8 cellular contexts compared by ENCODE assay signal in genomic region chr19:4064073-4064550, GRCh38. TPM values are rescaled to one million over a fixed set of nuclear protein-coding genes. Genes with fewer than 3 reads are reported as not detected.
A peak's percentile ranks its signal among the peaks of the same experiment; 100 is the strongest.
DNase-seq lines count a peak whose midpoint lies in the region; ATAC-seq and TF ChIP-seq lines count a peak whose summit lies in the region.

No MANE protein-coding gene starts in this region.

- peaks cover 58% of the 10 kb centered on the region for H4K20me1 ChIP-seq in hepatocyte (ENCODE audit: insufficient read depth, poor library complexity, severe bottlenecking)

- no peaks in the 10 kb centered on the region for H3K9me2 ChIP-seq in hepatocyte (replicated peaks; ENCODE audit: insufficient read depth)

- H3K27me3 Mint-ChIP-seq in activated CD4-positive, alpha-beta memory T cell treated with anti-CD3 and anti-CD28 coated beads, Interleukin-2, amount 10 ng/mL, durations not matched to agents 7 days and 5 days: no peaks in the 10 kb centered on the region

- 7% methylated on average over 31 of the region's 32 CpGs for WGBS in hepatocyte (ENCODE audit: low lambda C conversion rate, missing lambda C conversion rate)

- POLR2A ChIA-PET in activated CD4-positive, alpha-beta memory T cell treated with anti-CD3 and anti-CD28 coated beads, Interleukin-2, amount 10 ng/mL, durations not matched to agents 7 days and 5 days (lab: Charles Lee): interaction anchor here (1.1 to 1.8 kb wide), 2 partner anchors 25 to 41 kb away, joined by 4 to 7 read pairs; no protein-coding TSS in a partner anchor

- H3K4me3 ChIP-seq in hepatocyte (peak overlapping the region; percentile 93), skeletal muscle tissue (ENCODE audit: low read length in 3 of 3) (peak overlapping the region; percentile 59 to 76 (median 75))

- no peaks in the 10 kb centered on the region for H3K9me3 Mint-ChIP-seq in activated CD4-positive, alpha-beta memory T cell treated with anti-CD3 and anti-CD28 coated beads, Interleukin-2, amount 10 ng/mL, durations not matched to agents 7 days and 5 days

- H3K27ac Mint-ChIP-seq in activated CD4-positive, alpha-beta memory T cell treated with anti-CD3 and anti-CD28 coated beads, Interleukin-2, amount 10 ng/mL, durations not matched to agents 7 days and 5 days: peak overlapping the region; percentile 69

- no peak for TF ChIP-seq CTCF in hepatocyte (IDR thresholded peaks at IDR 0.05; ENCODE audit: poor library complexity)

- peaks cover 17% of the 10 kb centered on the region for H3K36me3 Mint-ChIP-seq in activated CD4-positive, alpha-beta memory T cell treated with anti-CD3 and anti-CD28 coated beads, Interleukin-2, amount 10 ng/mL, durations not matched to agents 7 days and 5 days (ENCODE audit: low read depth)

- H3K27me3 ChIP-seq in hepatocyte: no peaks in the 10 kb centered on the region
- no peaks in the 10 kb centered on the region for H3K27me3 ChIP-seq in skeletal muscle tissue (ENCODE audit: control insufficient read depth in 3 of 3, insufficient read depth in 3 of 3, low read length in 3 of 3)

- peaks cover 63% of the 10 kb centered on the region for H3K79me2 ChIP-seq in hepatocyte

- H3K36me3 ChIP-seq in hepatocyte (replicated peaks; ENCODE audit: insufficient read depth, low read depth): no peaks in the 10 kb centered on the region
- H3K36me3 ChIP-seq in skeletal muscle tissue (ENCODE audit: control insufficient read depth in 3 of 3, insufficient read depth in 3 of 3, low read length in 3 of 3): no peaks in the 10 kb centered on the region

- H3K4me1 ChIP-seq in hepatocyte (ENCODE audit: insufficient read depth) (peaks cover 48% of the 10 kb centered on the region), skeletal muscle tissue (ENCODE audit: control insufficient read depth in 3 of 3, insufficient read depth in 3 of 3, low read length in 3 of 3) (peaks cover 50 to 59% (median 57%) of the 10 kb centered on the region in 3 donors)

- CTCF ChIA-PET in activated CD4-positive, alpha-beta memory T cell treated with anti-CD3 and anti-CD28 coated beads, Interleukin-2, amount 10 ng/mL, durations not matched to agents 7 days and 5 days (lab: Charles Lee): no interaction called here

- H3K9ac ChIP-seq in skeletal muscle tissue (ENCODE audit: low read depth in 1 of 3, low read length in 3 of 3): peak overlapping the region; percentile 74 to 91 (median 85)

- no peak for ATAC-seq in HG02610 (IDR thresholded peaks at IDR 0.05; ENCODE audit: unreplicated experiment)
- ATAC-seq in HG03045 (IDR thresholded peaks at IDR 0.05; ENCODE audit: unreplicated experiment): no peak

- H3K4me1 Mint-ChIP-seq in activated CD4-positive, alpha-beta memory T cell treated with anti-CD3 and anti-CD28 coated beads, Interleukin-2, amount 10 ng/mL, durations not matched to agents 7 days and 5 days: peaks cover 45% of the 10 kb centered on the region

- peak overlapping the region; percentile 77 for H3K4me3 Mint-ChIP-seq in activated CD4-positive, alpha-beta memory T cell treated with anti-CD3 and anti-CD28 coated beads, Interleukin-2, amount 10 ng/mL, durations not matched to agents 7 days and 5 days

- H3K9me3 ChIP-seq in hepatocyte (ENCODE audit: low read depth) (no peaks in the 10 kb centered on the region), skeletal muscle tissue (ENCODE audit: control insufficient read depth in 3 of 3, low read length in 3 of 3) (no peaks in the 10 kb centered on the region)

- H3K27ac ChIP-seq in hepatocyte (peak overlapping the region; percentile 98), skeletal muscle tissue (ENCODE audit: low read depth, low read length) (peak overlapping the region; percentile 97)

- peak; percentile 54 for DNase-seq in NCI-H510A treated with DMSO at 0.1 percent for 48 hours (lab: John Stamatoyannopoulos, UW)
- DNase-seq in NCI-H510A (lab: John Stamatoyannopoulos, UW): no peak
- DNase-seq in activated CD4-positive, alpha-beta memory T cell treated with anti-CD3 and anti-CD28 coated beads, Interleukin-2, amount 10 ng/mL, durations not matched to agents 7 days and 5 days: no peak
- peak; percentile 54 for DNase-seq in hepatocyte (ENCODE audit: low spot score)
- DNase-seq in GM19240 (ENCODE audit: insufficient read length, low spot score): no peak

- H3K4me2 ChIP-seq in hepatocyte: peak overlapping the region; percentile 98

- no peak overlapping the region for H2AFZ ChIP-seq in hepatocyte

RNA-seq across cellular contexts. Expression of gene ZBTB7A, which starts 2.6 kb away (rescaled TPM):
- total RNA-seq in activated CD4-positive, alpha-beta memory T cell treated with anti-CD3 and anti-CD28 coated beads, Interleukin-2, amount 10 ng/mL, durations not matched to agents 7 days and 5 days: 10 to 100 TPM; 53.1 to 53.5 TPM
- total RNA-seq in hepatocyte (19.2 and 23.3 TPM in 2 replicates), skeletal muscle tissue (4.2 TPM)
- 46.1 and 46.2 TPM in 2 replicates for polyA plus RNA-seq in hepatocyte

RNA-seq across cellular contexts. Expression of gene PIAS4, which starts 56.6 kb away (rescaled TPM):
- 10 to 100 TPM; 28.6 to 33.2 TPM for total RNA-seq in activated CD4-positive, alpha-beta memory T cell treated with anti-CD3 and anti-CD28 coated beads, Interleukin-2, amount 10 ng/mL, durations not matched to agents 7 days and 5 days
- total RNA-seq in hepatocyte (16.7 and 18.1 TPM in 2 replicates), skeletal muscle tissue (19.3 TPM)
- 8.3 and 15.0 TPM in 2 replicates for polyA plus RNA-seq in hepatocyte

RNA-seq across cellular contexts. Expression of gene MAP2K2, which starts 59.8 kb away (rescaled TPM):
- 100 to 1,000 TPM; 186 to 202 TPM for total RNA-seq in activated CD4-positive, alpha-beta memory T cell treated with anti-CD3 and anti-CD28 coated beads, Interleukin-2, amount 10 ng/mL, durations not matched to agents 7 days and 5 days
- total RNA-seq in hepatocyte: 133 and 135 TPM in 2 replicates
- 188 and 196 TPM in 2 replicates for polyA plus RNA-seq in hepatocyte
- total RNA-seq in skeletal muscle tissue: 114 TPM

Comparison
In these comparisons a context has a peak if more than half of its experiments do, and no peak if none do; other contexts are left out.
1. DNase-seq: peak in NCI-H510A treated with DMSO at 0.1 percent for 48 hours (single experiment) and hepatocyte (single experiment); none in NCI-H510A (single experiment), activated CD4-positive, alpha-beta memory T cell treated with anti-CD3 and anti-CD28 coated beads, Interleukin-2, amount 10 ng/mL, durations not matched to agents 7 days and 5 days (single experiment) and GM19240 (single experiment).